9 cellular contexts compared by ENCODE assay signal in genomic region chr2:118836411-118836930, GRCh38.
DNase-seq lines count a peak whose midpoint lies in the region; ATAC-seq and TF ChIP-seq lines count a peak whose summit lies in the region.
"Had no signal": no experiment of that assay in that cellular context is flagged by ENCODE, and none has a peak within 500 bp of the region (broad histone marks: within the 10 kb centered on the region; RNA-seq: fewer than 3 reads in every experiment).

No MANE protein-coding gene starts in this region.

- H3K9me3 Mint-ChIP-seq in nephron = peaks cover 3% of the 10 kb centered on the region

- CTCF ChIA-PET in AG04449 (lab: Yijun Ruan, JAX) = interaction anchor here (1.7 kb wide), 1 partner anchor 19 kb away, joined by 4 read pairs; no protein-coding TSS in a partner anchor

- POLR2A ChIA-PET in AG04449 (lab: Yijun Ruan, JAX) = interaction anchor here (1.8 kb wide), 1 partner anchor 11 kb away, joined by 4 read pairs; the partner anchor contains the start of gene EN1

- DNase-seq in AG04449 (ENCODE audit: low read depth, low spot score) (no peak), coronary artery (ENCODE audit: low spot score) (no peak), SIG-M5 (lab: John Stamatoyannopoulos, UW) (no peak), cortex of kidney (lab: John Stamatoyannopoulos, UW) (no peak)
- DNase-seq: NCI-H748 treated with DMSO at 0.1 percent for 48 hours had no signal

- peak overlapping the region; percentile 57 for H3K4me3 ChIP-seq in AG04449 (ENCODE audit: low read depth, low read length)
- H3K4me3 ChIP-seq in HUES48 (ENCODE audit: low read depth, low read length) = peak overlapping the region; percentile 52; the same call in 1 of the 2 replicates
- H3K4me3 ChIP-seq in coronary artery = peak overlapping the region; percentile 62

- ATAC-seq in GM18505 (IDR thresholded peaks at IDR 0.05; ENCODE audit: unreplicated experiment) (no peak), GM21515 (IDR thresholded peaks at IDR 0.05; ENCODE audit: unreplicated experiment) (no peak)

- no peak for TF ChIP-seq POLR2A in GM18505 (IDR thresholded peaks at IDR 0.05; ENCODE audit: borderline replicate concordance, extremely low read depth, insufficient read depth, insufficient read length)

- H3K27ac Mint-ChIP-seq in nephron = no peak overlapping the region

- H3K27me3 ChIP-seq in HUES48 (ENCODE audit: control insufficient read depth, insufficient read depth, low read length) = peaks cover 100% of the 10 kb centered on the region

- H3K4me1 ChIP-seq in HUES48 (ENCODE audit: control insufficient read depth, insufficient read depth, low read length) = peaks cover 30% of the 10 kb centered on the region

- H3K27me3 Mint-ChIP-seq in nephron (ENCODE audit: low read depth) = peaks cover 100% of the 10 kb centered on the region

- peaks cover 15% of the 10 kb centered on the region for H3K4me1 Mint-ChIP-seq in nephron

- no peaks in the 10 kb centered on the region for H3K36me3 Mint-ChIP-seq in nephron (ENCODE audit: low read depth)

- no peak overlapping the region for H3K9ac ChIP-seq in HUES48 (ENCODE audit: low read depth, low read length)

- no peak overlapping the region for H3K27ac ChIP-seq in HUES48 (ENCODE audit: low read depth, low read length)
- no peak overlapping the region for H3K27ac ChIP-seq in coronary artery

- H3K36me3 ChIP-seq in HUES48 (ENCODE audit: control insufficient read depth, insufficient read depth, low read length) = no peaks in the 10 kb centered on the region

- no peaks in the 10 kb centered on the region for H3K9me3 ChIP-seq in HUES48 (ENCODE audit: control insufficient read depth, insufficient read depth, low read length)

- TF ChIP-seq CTCF in AG04449 (IDR thresholded peaks at IDR 0.05; ENCODE audit: insufficient read depth, low read length, missing control alignments) (no peak), coronary artery (IDR thresholded peaks at IDR 0.05) (no peak), nephron (IDR thresholded peaks at IDR 0.05; ENCODE audit: unreplicated experiment in 3 of 3) (no peak)

- H3K4me3 Mint-ChIP-seq in nephron = peak overlapping the region; percentile 83 to 87 (median 84)
